ENCODE assay signal across 14 cellular contexts in genomic region chr2:150619607-150620330, GRCh38.
DNase-seq lines count a peak whose midpoint lies in the region; ATAC-seq and TF ChIP-seq lines count a peak whose summit lies in the region.
"Had no signal": no experiment of that assay in that cellular context is flagged by ENCODE, and none has a peak within 500 bp of the region (broad histone marks: within the 10 kb centered on the region; RNA-seq: fewer than 3 reads in every experiment).

No MANE protein-coding gene starts in this region.

- CTCF ChIA-PET in Calu3 (lab: Charles Lee) (no interaction called here), A673 (lab: Charles Lee) (no interaction called here)

- no peaks in the 10 kb centered on the region for H3K36me3 Mint-ChIP-seq in Calu3 (ENCODE audit: insufficient read depth, unreplicated experiment)
- H3K36me3 Mint-ChIP-seq: memory B cell had no signal

- H3K27ac Mint-ChIP-seq in Calu3 (ENCODE audit: unreplicated experiment) = peak overlapping the region; percentile 33
- H3K27ac Mint-ChIP-seq: memory B cell; stimulated activated naive CD8-positive, alpha-beta T cell treated with anti-CD3 and anti-CD28 coated beads, Interleukin-15, amount 100 ng/mL, for 72 hours had no signal

- DNase-seq in Calu3 = no peak
- DNase-seq in foreskin melanocyte = peak; percentile 74
- DNase-seq in psoas muscle = peak in 1 of 2 donors; percentile 18
- no peak for DNase-seq in A673 (ENCODE audit: low spot score)
- no peak for DNase-seq in T-helper 1 cell
- no peak for DNase-seq in RPMI8226
- DNase-seq: activated effector memory CD4-positive, alpha-beta T cell treated with anti-CD3 and anti-CD28 coated beads, Interleukin-2, amount 50 U/mL, for 16 hours; NCI-H1436; OCI-M1; spleen; stimulated activated naive CD8-positive, alpha-beta T cell treated with anti-CD3 and anti-CD28 coated beads, Interleukin-15, amount 100 ng/mL, for 72 hours had no signal

- H3K27ac ChIP-seq in psoas muscle (peak overlapping the region; percentile 28), A673 (ENCODE audit: low read depth, low read length, poor library complexity, severe bottlenecking) (no peak overlapping the region)

- H3K4me3 ChIP-seq in psoas muscle = no peak overlapping the region
- no peak overlapping the region for H3K4me3 ChIP-seq in A673 (ENCODE audit: low read depth, low read length, poor library complexity, severe bottlenecking)
- H3K4me3 ChIP-seq: spleen had no signal

- H3K9me3 Mint-ChIP-seq in Calu3 (ENCODE audit: low read depth, unreplicated experiment) = peaks cover 2% of the 10 kb centered on the region
- H3K9me3 Mint-ChIP-seq: stimulated activated naive CD8-positive, alpha-beta T cell treated with anti-CD3 and anti-CD28 coated beads, Interleukin-15, amount 100 ng/mL, for 72 hours had no signal

- no peaks in the 10 kb centered on the region for H3K9me3 ChIP-seq in psoas muscle
- H3K9me3 ChIP-seq in A673 (ENCODE audit: low read depth, low read length, poor library complexity, severe bottlenecking) = no peaks in the 10 kb centered on the region
- H3K9me3 ChIP-seq: spleen had no signal

- H3K4me3 Mint-ChIP-seq in Calu3 (ENCODE audit: low read depth, unreplicated experiment) = no peak overlapping the region
- H3K4me3 Mint-ChIP-seq: memory B cell; stimulated activated naive CD8-positive, alpha-beta T cell treated with anti-CD3 and anti-CD28 coated beads, Interleukin-15, amount 100 ng/mL, for 72 hours had no signal

- H3K4me1 Mint-ChIP-seq in Calu3 (ENCODE audit: low read depth, unreplicated experiment) = peaks cover 10% of the 10 kb centered on the region
- H3K4me1 Mint-ChIP-seq: memory B cell; stimulated activated naive CD8-positive, alpha-beta T cell treated with anti-CD3 and anti-CD28 coated beads, Interleukin-15, amount 100 ng/mL, for 72 hours had no signal

- 26 to 35% (median 31%) methylated on average over 5 of the region's 5 CpGs for WGBS in psoas muscle, 3 donors

- H3K36me3 ChIP-seq in psoas muscle (ENCODE audit: insufficient read depth in 1 of 2, low read depth in 1 of 2) = no peaks in the 10 kb centered on the region
- H3K36me3 ChIP-seq in A673 (ENCODE audit: insufficient read depth, low read length, poor library complexity, severe bottlenecking) = no peaks in the 10 kb centered on the region
- H3K36me3 ChIP-seq: spleen had no signal

- peak; percentile 44 for ATAC-seq in SK-N-SH treated with all-trans-retinoic acid at 6 μM for 48 hours
- ATAC-seq in psoas muscle = peak; percentile 43 to 73 (median 54)
- ATAC-seq in GM21786 (IDR thresholded peaks at IDR 0.05; ENCODE audit: unreplicated experiment) = no peak
- ATAC-seq: stimulated activated naive CD8-positive, alpha-beta T cell treated with anti-CD3 and anti-CD28 coated beads, Interleukin-15, amount 100 ng/mL, for 72 hours had no signal

- POLR2A ChIA-PET in A673 (lab: Charles Lee; ENCODE audit: low non-redundant PET) = no interaction called here

- no peak for TF ChIP-seq CTCF in Calu3 (IDR thresholded peaks at IDR 0.05; ENCODE audit: unreplicated experiment)
- no peak for TF ChIP-seq CTCF in psoas muscle (IDR thresholded peaks at IDR 0.05)
- no peak for TF ChIP-seq CTCF in A673 (conservative IDR thresholded peaks at IDR 0.05; ENCODE audit: low read depth, low read length)

- peaks cover 4% of the 10 kb centered on the region for H3K4me1 ChIP-seq in psoas muscle
- no peaks in the 10 kb centered on the region for H3K4me1 ChIP-seq in A673 (ENCODE audit: insufficient read depth, low read length, poor library complexity, severe bottlenecking)
- H3K4me1 ChIP-seq: spleen had no signal

- H3K27me3 ChIP-seq in psoas muscle (ENCODE audit: insufficient read depth in 3 of 3, low read length in 2 of 3) (no peaks in the 10 kb centered on the region), A673 (replicated peaks; ENCODE audit: insufficient read depth, low read depth, low read length, poor library complexity) (no peaks in the 10 kb centered on the region)
- H3K27me3 ChIP-seq: spleen had no signal

- H3K27me3 Mint-ChIP-seq in Calu3 (ENCODE audit: unreplicated experiment) = no peaks in the 10 kb centered on the region
- H3K27me3 Mint-ChIP-seq: memory B cell; stimulated activated naive CD8-positive, alpha-beta T cell treated with anti-CD3 and anti-CD28 coated beads, Interleukin-15, amount 100 ng/mL, for 72 hours had no signal

- intact Hi-C loops in Calu3 (cut with micrococcal nuclease; ENCODE audit: unreplicated experiment) (loop anchor here (5.0 to 10.0 kb wide), 2 partner anchors 433 to 615 kb away; no protein-coding TSS in a partner anchor), psoas muscle (cut with DNase I) (loop anchor here in 1 of 2 donors (10.0 kb wide), 1 partner anchor 275 kb away; no protein-coding TSS in a partner anchor), A673 (cut with micrococcal nuclease; ENCODE audit: unreplicated experiment) (loop anchor here (10.0 kb wide), 1 partner anchor 445 kb away; no protein-coding TSS in a partner anchor)

- BruUV-seq in Calu3 (replicated peaks; lab: Mats Ljungman, UMichigan) (no TSS peak), A673 (replicated peaks; lab: Mats Ljungman, UMichigan) (no TSS peak)

TF ChIP-seq in SK-N-SH treated with all-trans-retinoic acid at 6 μM for 48 hours, 23 proteins besides CTCF, POLR2A, EP300 and RAD21:
- TF ChIP-seq GLIS3 (CRISPR knock-in tag; IDR thresholded peaks at IDR 0.05) (no peak), ISL1 (CRISPR knock-in tag; IDR thresholded peaks at IDR 0.05) (0 out of 2 replicates have a peak, but pooled peaks have one; percentile 13)
